In genomic region chr17:35917519-35918213, GRCh38 we compare ENCODE assay signal across 30 cellular contexts. TPM values are rescaled to one million over a fixed set of nuclear protein-coding genes. Genes with fewer than 3 reads are reported as not detected.
"Had no signal": no experiment of that assay in that cellular context is flagged by ENCODE, and none has a peak within 500 bp of the region (broad histone marks: within the 10 kb centered on the region; RNA-seq: fewer than 3 reads in every experiment).

No MANE protein-coding gene starts in this region.

- H3K27ac ChIP-seq: stomach, suprapubic skin, thoracic aorta, thyroid gland, tibial artery, tibial nerve, transverse colon, upper lobe of left lung, upper lobe of right lung, uterus, vagina had no signal

- H3K36me3 ChIP-seq: stomach, suprapubic skin, thoracic aorta, thyroid gland, tibial artery, tibial nerve, transverse colon, upper lobe of left lung, upper lobe of right lung, uterus, vagina had no signal

- DNase-seq: stimulated activated CD4-positive, alpha-beta T cell treated with anti-CD3 and anti-CD28 coated beads, Interleukin-2, amount 100 ng/mL, for 24 hours; stimulated activated CD4-positive, alpha-beta T cell treated with anti-CD3 and anti-CD28 coated beads, Interleukin-2, amount 100 ng/mL, for 48 hours; stimulated activated CD4-positive, alpha-beta T cell treated with anti-CD3 and anti-CD28 coated beads, Interleukin-4, amount 100 ng/mL, for 1 hour; stimulated activated CD4-positive, alpha-beta T cell treated with anti-CD3 and anti-CD28 coated beads, Interleukin-4, amount 100 ng/mL, for 24 hours; stimulated activated CD4-positive, alpha-beta T cell treated with anti-CD3 and anti-CD28 coated beads, Interleukin-4, amount 100 ng/mL, for 4 hours; stimulated activated CD8-positive, alpha-beta memory T cell treated with anti-CD3 and anti-CD28 coated beads, Interleukin-4, amount 100 ng/mL, for 48 hours; stimulated activated naive B cell treated with anti-CD40 and anti-IgM and Interleukin-4, amounts not matched to agents 10 μg/mL and 1 μg/mL and 100 μg/mL, for 72 hours; stimulated activated naive CD4-positive, alpha-beta T cell; stimulated activated naive CD4-positive, alpha-beta T cell treated with Interleukin-2 at 50 U/mL for 16 hours; stimulated activated naive CD8-positive, alpha-beta T cell treated with anti-CD3 and anti-CD28 coated beads, Interleukin-15, amount 100 ng/mL, for 72 hours; stimulated activated naive CD8-positive, alpha-beta T cell treated with anti-CD3 and anti-CD28 coated beads, Interleukin-15, Interleukin-2, amounts not matched to agents 100 U/mL and 50 U/mL, for 24 hours; stomach; thyroid gland; transverse colon; trophoblast cell; upper lobe of right lung; uterus had no signal

- H3K4me1 ChIP-seq: stomach, suprapubic skin, thyroid gland, tibial artery, tibial nerve, transverse colon, upper lobe of left lung, upper lobe of right lung, uterus, vagina had no signal

- ATAC-seq: stimulated activated effector memory CD8-positive, alpha-beta T cell treated with anti-CD3 and anti-CD28 coated beads, Interleukin-12 subunit alpha, Interleukin-12 subunit beta, amount 100 ng/mL, for 72 hours; stimulated activated memory B cell treated with anti-CD40 and anti-IgM and Interleukin-4, amounts not matched to agents 10 μg/mL and 1 μg/mL and 100 μg/mL, for 72 hours; stimulated activated naive B cell treated with anti-CD40 and anti-IgM and Interleukin-4, amounts not matched to agents 10 μg/mL and 1 μg/mL and 100 μg/mL, for 72 hours; stimulated activated naive CD8-positive, alpha-beta T cell treated with anti-CD3 and anti-CD28 coated beads, Interleukin-15, amount 100 ng/mL, for 72 hours; stimulated activated naive CD8-positive, alpha-beta T cell treated with anti-CD3 and anti-CD28 coated beads, Interleukin-15, Interleukin-2, amounts not matched to agents 100 U/mL and 50 U/mL, for 24 hours; upper lobe of right lung had no signal

- H3K27me3 ChIP-seq: suprapubic skin, thyroid gland, tibial artery, tibial nerve, transverse colon, upper lobe of left lung, upper lobe of right lung, uterus, vagina had no signal

- FAIRE-seq: urothelium cell line had no signal

- H3K4me3 ChIP-seq: stomach, suprapubic skin, thoracic aorta, thyroid gland, tibial artery, tibial nerve, transverse colon, upper lobe of left lung, upper lobe of right lung, uterus, vagina had no signal

- H3K9me3 ChIP-seq: stomach, suprapubic skin, thoracic aorta, thyroid gland, tibial artery, tibial nerve, transverse colon, upper lobe of left lung, upper lobe of right lung, uterus, vagina had no signal

RNA-seq across cellular contexts. Expression of gene RDM1, which starts 12.9 kb away (rescaled TPM):
- total RNA-seq: subcutaneous adipose tissue, suprapubic skin, thoracic aorta, tibial nerve, upper lobe of left lung, upper lobe of right lung had no signal

RNA-seq across cellular contexts. Expression of gene LYZL6, which starts 25.8 kb away (rescaled TPM):
- total RNA-seq: stomach, subcutaneous adipose tissue, suprapubic skin, temporal lobe, thoracic aorta, thyroid gland, tibial nerve, transverse colon, upper lobe of left lung, upper lobe of right lung, ureter, urinary bladder, uterus, vagina had no signal
- polyA plus RNA-seq: stomach, urinary bladder had no signal

RNA-seq across cellular contexts. Expression of gene CCL5, which starts 37.5 kb away (rescaled TPM):
- total RNA-seq: temporal lobe had no signal

RNA-seq across cellular contexts. Expression of gene HEATR9, which starts 49.0 kb away (rescaled TPM):
- total RNA-seq: subcutaneous adipose tissue, suprapubic skin, temporal lobe, thoracic aorta, tibial nerve, transverse colon, urinary bladder, uterus, vagina had no signal
- polyA plus RNA-seq: stomach, urinary bladder had no signal
